Comparison of ENCODE assay signal across 13 cellular contexts in genomic region chr7:129258649-129259389, GRCh38. TPM values are rescaled to one million over a fixed set of nuclear protein-coding genes. Genes with fewer than 3 reads are reported as not detected.
DNase-seq lines count a peak whose midpoint lies in the region; ATAC-seq and TF ChIP-seq lines count a peak whose summit lies in the region.
"Had no signal": no experiment of that assay in that cellular context is flagged by ENCODE, and none has a peak within 500 bp of the region (broad histone marks: within the 10 kb centered on the region; RNA-seq: fewer than 3 reads in every experiment).

No MANE protein-coding gene starts in this region.

- no peak overlapping the region for H3K4me2 ChIP-seq in Karpas-422 (ENCODE audit: low read depth, low read length, poor library complexity, severe bottlenecking)

- no peaks in the 10 kb centered on the region for H3K27me3 Mint-ChIP-seq in natural killer cell treated with Interleukin-12 subunit alpha and Interleukin-12 subunit beta and Interleukin-15 and Interleukin-18, amount 100 ng/mL, for 72 hours

- 0 to 3% methylated on average over 3 of the region's 4 CpGs for WGBS in ectodermal cell, 2 experiments
- 70% methylated on average over 4 of the region's 4 CpGs for WGBS in suprapubic skin

- no peaks in the 10 kb centered on the region for H3K36me3 Mint-ChIP-seq in natural killer cell treated with Interleukin-12 subunit alpha and Interleukin-12 subunit beta and Interleukin-15 and Interleukin-18, amount 100 ng/mL, for 72 hours

- peak overlapping the region; percentile 28 for H3K4me3 Mint-ChIP-seq in natural killer cell treated with Interleukin-12 subunit alpha and Interleukin-12 subunit beta and Interleukin-15 and Interleukin-18, amount 100 ng/mL, for 72 hours

- no peak overlapping the region for H2AFZ ChIP-seq in Karpas-422 (ENCODE audit: low read length)

- H3K79me2 ChIP-seq in Karpas-422 (ENCODE audit: low read length), result no peaks in the 10 kb centered on the region

- no peak for TF ChIP-seq POLR2A in suprapubic skin (IDR thresholded peaks at IDR 0.05)

- TF ChIP-seq EP300 in suprapubic skin (IDR thresholded peaks at IDR 0.05), result no peak

- H3K9me3 ChIP-seq in Karpas-422 (ENCODE audit: low read length) (no peaks in the 10 kb centered on the region), ectodermal cell (ENCODE audit: control insufficient read depth, low read length) (no peaks in the 10 kb centered on the region), suprapubic skin (no peaks in the 10 kb centered on the region)

- H3K9ac ChIP-seq in Karpas-422 (ENCODE audit: low read length), result no peak overlapping the region

- H3K4me3 ChIP-seq in Karpas-422 (ENCODE audit: low read length), result no peak overlapping the region
- no peak overlapping the region for H3K4me3 ChIP-seq in ectodermal cell (ENCODE audit: insufficient read depth, low read depth, low read length)
- no peak overlapping the region for H3K4me3 ChIP-seq in suprapubic skin

- 0 out of 2 replicates have a peak, but pooled peaks cover 4% of the 10 kb centered on the region for H4K20me1 ChIP-seq in Karpas-422 (ENCODE audit: insufficient read depth, low read depth, low read length)

- H3K4me1 Mint-ChIP-seq in natural killer cell treated with Interleukin-12 subunit alpha and Interleukin-12 subunit beta and Interleukin-15 and Interleukin-18, amount 100 ng/mL, for 72 hours (ENCODE audit: low read depth in 2 of 2), result peaks cover 22 to 25% of the 10 kb centered on the region in 2 donors

- no peak for ATAC-seq in natural killer cell treated with Interleukin-12 subunit alpha and Interleukin-12 subunit beta and Interleukin-15 and Interleukin-18, amount 100 ng/mL, for 72 hours
- no peak for ATAC-seq in HG03460 (IDR thresholded peaks at IDR 0.05; ENCODE audit: unreplicated experiment)
- ATAC-seq: foreskin keratinocyte had no signal

- no peaks in the 10 kb centered on the region for H3K9me2 ChIP-seq in Karpas-422 (replicated peaks; ENCODE audit: insufficient read depth, low read length)

- H3K36me3 ChIP-seq in Karpas-422 (ENCODE audit: insufficient read depth, low read length) (no peaks in the 10 kb centered on the region), ectodermal cell (ENCODE audit: control insufficient read depth, insufficient read depth, low read length) (no peaks in the 10 kb centered on the region), suprapubic skin (no peaks in the 10 kb centered on the region)

- no peaks in the 10 kb centered on the region for H3K9me3 Mint-ChIP-seq in natural killer cell treated with Interleukin-12 subunit alpha and Interleukin-12 subunit beta and Interleukin-15 and Interleukin-18, amount 100 ng/mL, for 72 hours

- H3K27ac Mint-ChIP-seq in natural killer cell treated with Interleukin-12 subunit alpha and Interleukin-12 subunit beta and Interleukin-15 and Interleukin-18, amount 100 ng/mL, for 72 hours, result peak overlapping the region in 1 of 2 donors; percentile 68

- DNase-seq in DMS153 (lab: John Stamatoyannopoulos, UW) (peak; percentile 5), DMS153 treated with DMSO at 0.1 percent for 48 hours (lab: John Stamatoyannopoulos, UW; ENCODE audit: unreplicated experiment) (no peak), Karpas-422 (peak; percentile 47), suprapubic skin (ENCODE audit: low spot score in 2 of 2) (no peak)
- DNase-seq in natural killer cell treated with Interleukin-12 subunit alpha and Interleukin-12 subunit beta and Interleukin-15 and Interleukin-18, amount 100 ng/mL, for 72 hours (ENCODE audit: low spot score), result no peak
- DNase-seq in activated CD8-positive, alpha-beta memory T cell treated with anti-CD3 and anti-CD28 coated beads, Interleukin-2, amount 50 U/mL, for 48 hours, result no peak
- DNase-seq: 8988T; NCI-H69; small intestine; stimulated activated CD8-positive, alpha-beta memory T cell treated with anti-CD3 and anti-CD28 coated beads, Interleukin-4, amount 100 ng/mL, for 48 hours had no signal

- H3K27ac ChIP-seq in Karpas-422 (ENCODE audit: low read length) (no peak overlapping the region), ectodermal cell (ENCODE audit: insufficient read depth, low read depth, low read length, poor library complexity, severe bottlenecking) (peak overlapping the region; percentile 85), suprapubic skin (no peak overlapping the region)
- H3K27ac ChIP-seq: foreskin keratinocyte had no signal

- H3K27me3 ChIP-seq in Karpas-422 (ENCODE audit: low read length) (no peaks in the 10 kb centered on the region; the same call in 1 of the 2 replicates), ectodermal cell (ENCODE audit: control insufficient read depth, insufficient read depth, low read length, poor library complexity, severe bottlenecking) (no peaks in the 10 kb centered on the region), suprapubic skin (no peaks in the 10 kb centered on the region)
- H3K27me3 ChIP-seq: foreskin keratinocyte had no signal

- H3K4me1 ChIP-seq in Karpas-422 (ENCODE audit: low read length), result peaks cover 16% of the 10 kb centered on the region
- H3K4me1 ChIP-seq in ectodermal cell (ENCODE audit: control insufficient read depth, insufficient read depth, low read length), result peaks cover 20% of the 10 kb centered on the region
- peaks cover 13% of the 10 kb centered on the region for H3K4me1 ChIP-seq in suprapubic skin

- no peak for TF ChIP-seq CTCF in suprapubic skin (IDR thresholded peaks at IDR 0.05)

RNA-seq across cellular contexts. Expression of gene AHCYL2, which starts 34.0 kb away (rescaled TPM):
- total RNA-seq in Karpas-422 (2014; rRNA removed; shearing (Covaris generic); ENCODE audit: low replicate concordance), result 6.0 and 6.6 TPM in 2 replicates
- polyA plus RNA-seq in ectodermal cell (2013, experiment 1 of 4), result 28.7 TPM
- polyA plus RNA-seq in ectodermal cell (2013, experiment 2 of 4), result 25.8 TPM
- 22.8 TPM for polyA plus RNA-seq in ectodermal cell (2013, experiment 3 of 4)
- polyA plus RNA-seq in ectodermal cell (2013, experiment 4 of 4), result 24.2 TPM
- total RNA-seq in natural killer cell treated with Interleukin-12 subunit alpha and Interleukin-12 subunit beta and Interleukin-15 and Interleukin-18, amount 100 ng/mL, for 72 hours, result 10 to 100 TPM; 12.1 to 15.9 TPM
- total RNA-seq in suprapubic skin, result 10 to 100 TPM; 33.5 to 61.2 (median 41.7) TPM

Comparison
In these comparisons a context has a peak if more than half of its experiments do, and no peak if none do; other contexts are left out.
1. DNase-seq: peak in DMS153 (single experiment) and Karpas-422 (single experiment); none in DMS153 treated with DMSO at 0.1 percent for 48 hours (single experiment), natural killer cell treated with Interleukin-12 subunit alpha and Interleukin-12 subunit beta and Interleukin-15 and Interleukin-18, amount 100 ng/mL, for 72 hours (single experiment), suprapubic skin (0 of 2) and activated CD8-positive, alpha-beta memory T cell treated with anti-CD3 and anti-CD28 coated beads, Interleukin-2, amount 50 U/mL, for 48 hours (single experiment).